In the genomic region with DNA sequence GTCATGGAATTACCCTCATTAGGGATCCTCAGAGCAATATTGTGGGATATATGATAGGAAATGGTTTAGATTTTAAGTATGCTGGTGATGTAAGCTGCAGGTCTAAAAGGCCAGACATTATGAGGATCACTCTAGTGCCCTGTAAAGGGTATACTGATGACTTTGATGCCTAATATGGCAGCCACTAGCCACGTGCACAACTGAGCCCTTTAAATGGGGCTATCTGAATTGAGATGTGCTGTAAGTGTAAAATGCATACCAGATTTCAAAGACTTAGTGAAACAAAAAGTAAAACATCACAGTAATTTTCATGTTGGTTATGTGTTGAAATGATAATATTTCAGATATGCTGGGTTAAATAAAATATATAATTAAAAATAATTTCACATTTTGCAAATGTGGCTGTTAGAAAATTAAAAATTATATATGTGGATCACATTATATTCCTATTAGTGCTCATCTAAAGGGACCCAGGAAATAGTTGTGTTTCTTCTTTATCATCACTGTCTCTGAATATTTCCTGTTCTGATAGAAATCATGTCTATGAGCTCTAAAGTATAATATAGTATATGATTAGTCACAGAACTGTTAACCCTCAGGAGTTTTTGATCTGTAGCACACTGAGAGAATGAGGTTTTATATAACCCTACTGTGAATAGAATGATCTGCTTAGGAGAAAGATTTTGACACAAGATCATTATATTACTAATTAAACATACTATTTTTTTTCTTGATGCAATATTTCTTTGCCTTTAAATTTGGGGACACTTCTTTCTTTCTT, we compare ENCODE assay signal across 24 cellular contexts. TPM values are rescaled to one million over a fixed set of nuclear protein-coding genes. Genes with fewer than 3 reads are reported as not detected.
DNase-seq lines count a peak whose midpoint lies in the region; ATAC-seq and TF ChIP-seq lines count a peak whose summit lies in the region.
"Had no signal": no experiment of that assay in that cellular context is flagged by ENCODE, and none has a peak within 500 bp of the region (broad histone marks: within the 10 kb centered on the region; RNA-seq: fewer than 3 reads in every experiment).

No MANE protein-coding gene starts in this region.

- H3K9ac ChIP-seq in DND-41 (ENCODE audit: low read depth, low read length) = peak overlapping the region; percentile 21; the same call in 1 of the 2 replicates

- intact Hi-C loops in activated T-helper 2 cell treated with anti-CD3 and anti-CD28 coated beads, Interferon-gamma antibody, Interleukin-2, Interleukin-4, amounts not matched to agents 10 μg/mL and 5 μg/mL and 100 μg/mL, durations not matched to agents 14 hours and 24 hours and 36 hours (cut with micrococcal nuclease) = loop anchor here (1.0 kb wide), 2 partner anchors 9 kb away; no protein-coding TSS in a partner anchor
- intact Hi-C loops in natural killer cell (cut with micrococcal nuclease) = loop anchor here (1.0 to 2.0 kb wide), 4 partner anchors 9 to 44 kb away; no protein-coding TSS in a partner anchor

- H3K27me3 Mint-ChIP-seq in activated T-cell treated with anti-CD3 and anti-CD28 coated beads, Interleukin-2, amount 50 U/mL, for 24 hours = no peaks in the 10 kb centered on the region
- no peaks in the 10 kb centered on the region for H3K27me3 Mint-ChIP-seq in activated T-helper 2 cell treated with anti-CD3 and anti-CD28 coated beads, Interferon-gamma antibody, Interleukin-2, Interleukin-4, amounts not matched to agents 10 μg/mL and 5 μg/mL and 100 μg/mL, durations not matched to agents 14 hours and 24 hours and 36 hours (ENCODE audit: low read depth)
- no peaks in the 10 kb centered on the region for H3K27me3 Mint-ChIP-seq in natural killer cell (ENCODE audit: low read depth in 2 of 2)
- H3K27me3 Mint-ChIP-seq: IgD-negative memory B cell had no signal

- TF ChIP-seq CTCF in DND-41 (IDR thresholded peaks at IDR 0.05; ENCODE audit: borderline replicate concordance, extremely low read depth, low read length, poor library complexity, severe bottlenecking) (no peak), natural killer cell (IDR thresholded peaks at IDR 0.05) (no peak)

- no peaks in the 10 kb centered on the region; the same call in 1 of the 2 replicates for H3K79me2 ChIP-seq in DND-41 (ENCODE audit: insufficient read depth, low read length)

- peaks cover 88% of the 10 kb centered on the region for H3K36me3 Mint-ChIP-seq in activated T-cell treated with anti-CD3 and anti-CD28 coated beads, Interleukin-2, amount 50 U/mL, for 24 hours (ENCODE audit: low read depth)
- H3K36me3 Mint-ChIP-seq in activated T-helper 2 cell treated with anti-CD3 and anti-CD28 coated beads, Interferon-gamma antibody, Interleukin-2, Interleukin-4, amounts not matched to agents 10 μg/mL and 5 μg/mL and 100 μg/mL, durations not matched to agents 14 hours and 24 hours and 36 hours (ENCODE audit: low read depth) = peaks cover 89% of the 10 kb centered on the region
- peaks cover 37% of the 10 kb centered on the region for H3K36me3 Mint-ChIP-seq in natural killer cell

- H3K9me3 Mint-ChIP-seq in activated T-cell treated with anti-CD3 and anti-CD28 coated beads, Interleukin-2, amount 50 U/mL, for 24 hours = peaks cover 2% of the 10 kb centered on the region
- H3K9me3 Mint-ChIP-seq in activated T-helper 2 cell treated with anti-CD3 and anti-CD28 coated beads, Interferon-gamma antibody, Interleukin-2, Interleukin-4, amounts not matched to agents 10 μg/mL and 5 μg/mL and 100 μg/mL, durations not matched to agents 14 hours and 24 hours and 36 hours = peaks cover 10% of the 10 kb centered on the region
- H3K9me3 Mint-ChIP-seq in natural killer cell = no peaks in the 10 kb centered on the region

- peaks cover 41% of the 10 kb centered on the region for H3K4me1 ChIP-seq in DND-41 (ENCODE audit: insufficient read depth, low read length)
- H3K4me1 ChIP-seq: gastrocnemius medialis, right lobe of liver, vagina had no signal

- no peak overlapping the region for H2AFZ ChIP-seq in DND-41 (ENCODE audit: low read depth, low read length)

- peaks cover 70% of the 10 kb centered on the region for H3K36me3 ChIP-seq in DND-41 (ENCODE audit: insufficient read depth, low read length)

- H3K27ac ChIP-seq in DND-41 (ENCODE audit: low read length) = peak overlapping the region; percentile 77
- H3K27ac ChIP-seq: gastrocnemius medialis, right lobe of liver, thoracic aorta, vagina had no signal

- H4K20me1 ChIP-seq in DND-41 (ENCODE audit: insufficient read depth, low read length) = no peaks in the 10 kb centered on the region

- H3K4me3 ChIP-seq in DND-41 (ENCODE audit: low read depth in 1 of 2, low read length in 2 of 2) = no peak overlapping the region
- H3K4me3 ChIP-seq: gastrocnemius medialis, Peyer's patch, right lobe of liver, thoracic aorta, vagina had no signal

- no peak overlapping the region for H3K4me3 Mint-ChIP-seq in activated T-cell treated with anti-CD3 and anti-CD28 coated beads, Interleukin-2, amount 50 U/mL, for 24 hours
- H3K4me3 Mint-ChIP-seq in activated T-helper 2 cell treated with anti-CD3 and anti-CD28 coated beads, Interferon-gamma antibody, Interleukin-2, Interleukin-4, amounts not matched to agents 10 μg/mL and 5 μg/mL and 100 μg/mL, durations not matched to agents 14 hours and 24 hours and 36 hours (ENCODE audit: low read depth) = no peak overlapping the region
- peak overlapping the region; percentile 70 for H3K4me3 Mint-ChIP-seq in natural killer cell

- H3K27ac Mint-ChIP-seq in activated T-cell treated with anti-CD3 and anti-CD28 coated beads, Interleukin-2, amount 50 U/mL, for 24 hours = peak overlapping the region; percentile 82
- H3K27ac Mint-ChIP-seq in activated T-helper 2 cell treated with anti-CD3 and anti-CD28 coated beads, Interferon-gamma antibody, Interleukin-2, Interleukin-4, amounts not matched to agents 10 μg/mL and 5 μg/mL and 100 μg/mL, durations not matched to agents 14 hours and 24 hours and 36 hours = peak overlapping the region; percentile 66
- H3K27ac Mint-ChIP-seq in natural killer cell = peak overlapping the region; percentile 77 to 87

- ATAC-seq in DND-41 (ENCODE audit: insufficient read depth, low read depth) (peak; percentile 78), natural killer cell (peak; percentile 79 to 86 (median 83))
- ATAC-seq: gastrocnemius medialis, right lobe of liver had no signal

- H3K4me1 Mint-ChIP-seq in activated T-cell treated with anti-CD3 and anti-CD28 coated beads, Interleukin-2, amount 50 U/mL, for 24 hours (ENCODE audit: low read depth) = peaks cover 56% of the 10 kb centered on the region
- H3K4me1 Mint-ChIP-seq in activated T-helper 2 cell treated with anti-CD3 and anti-CD28 coated beads, Interferon-gamma antibody, Interleukin-2, Interleukin-4, amounts not matched to agents 10 μg/mL and 5 μg/mL and 100 μg/mL, durations not matched to agents 14 hours and 24 hours and 36 hours (ENCODE audit: low read depth) = peaks cover 48% of the 10 kb centered on the region
- H3K4me1 Mint-ChIP-seq in natural killer cell = peaks cover 60 to 91% of the 10 kb centered on the region in 2 donors

- peak overlapping the region; percentile 31; the same call in 1 of the 2 replicates for H3K4me2 ChIP-seq in DND-41 (ENCODE audit: insufficient read depth, low read length)

- no peak for DNase-seq in activated T-cell treated with anti-CD3 and anti-CD28 coated beads, Interleukin-2, amount 50 U/mL, for 24 hours
- DNase-seq in activated T-cell treated with anti-CD3 and anti-CD28 coated beads for 4 hours (no peak), DND-41 (no peak), natural killer cell (no peak), T1000 (lab: John Stamatoyannopoulos, UW) (no peak), NCI-H510A (lab: John Stamatoyannopoulos, UW) (no peak), NCI-H1930 (lab: John Stamatoyannopoulos, UW) (no peak)
- no peak for DNase-seq in activated T-helper 2 cell treated with anti-CD3 and anti-CD28 coated beads, Interferon-gamma antibody, Interleukin-2, Interleukin-4, amounts not matched to agents 10 μg/mL and 5 μg/mL and 100 μg/mL, durations not matched to agents 14 hours and 24 hours and 36 hours (ENCODE audit: low spot score)
- DNase-seq: amygdala; gastrocnemius medialis; GOT3; hypothalamus; midbrain; NCI-H1417; NCI-H524; Peyer's patch; right lobe of liver; SIG-M5; stimulated activated CD4-positive, alpha-beta T cell treated with anti-CD3 and anti-CD28 coated beads, Interleukin-12 subunit alpha, Interleukin-12 subunit beta, amount 100 ng/mL, for 4 hours; stimulated activated CD4-positive, alpha-beta T cell treated with anti-CD3 and anti-CD28 coated beads, Interleukin-4, amount 100 ng/mL, for 24 hours; stimulated activated naive CD4-positive, alpha-beta T cell had no signal

- no peaks in the 10 kb centered on the region for H3K9me3 ChIP-seq in DND-41 (ENCODE audit: insufficient read depth, low read length, severe bottlenecking)
- H3K9me3 ChIP-seq: gastrocnemius medialis, Peyer's patch, right lobe of liver, thoracic aorta, vagina had no signal

- H3K27me3 ChIP-seq in DND-41 (ENCODE audit: insufficient read depth, low read length, poor library complexity) = no peaks in the 10 kb centered on the region
- H3K27me3 ChIP-seq: gastrocnemius medialis, Peyer's patch, right lobe of liver, vagina had no signal

RNA-seq across cellular contexts. Expression of gene OSTF1, which starts 50.1 kb away (rescaled TPM):
- 86.8 and 87.5 TPM in 2 replicates for total RNA-seq in activated T-helper 2 cell treated with anti-CD3 and anti-CD28 coated beads, Interferon-gamma antibody, Interleukin-2, Interleukin-4, amounts not matched to agents 10 μg/mL and 5 μg/mL and 100 μg/mL, durations not matched to agents 14 hours and 24 hours and 36 hours
- 100 to 1,000 TPM; 140 to 187 (median 177) TPM for total RNA-seq in natural killer cell

RNA-seq across cellular contexts. Expression of gene NMRK1, which starts 50.5 kb away (rescaled TPM):
- 10.9 and 12.6 TPM in 2 replicates for total RNA-seq in activated T-helper 2 cell treated with anti-CD3 and anti-CD28 coated beads, Interferon-gamma antibody, Interleukin-2, Interleukin-4, amounts not matched to agents 10 μg/mL and 5 μg/mL and 100 μg/mL, durations not matched to agents 14 hours and 24 hours and 36 hours
- 10 to 100 TPM; 23.7 to 52.0 (median 44.4) TPM for total RNA-seq in natural killer cell
